ENCODE assay signal across 8 cellular contexts in genomic region chr2:74250189-74250631, GRCh38. TPM values are rescaled to one million over a fixed set of nuclear protein-coding genes. Genes with fewer than 3 reads are reported as not detected.
DNase-seq lines count a peak whose midpoint lies in the region; ATAC-seq and TF ChIP-seq lines count a peak whose summit lies in the region.

No MANE protein-coding gene starts in this region.

- intact Hi-C loops in PC-9 (cut with micrococcal nuclease; ENCODE audit: unreplicated experiment) = loop anchor here (5.0 kb wide), 1 partner anchor 337 kb away; no protein-coding TSS in a partner anchor
- intact Hi-C loops in activated T-helper 1 cell treated with anti-CD3 and anti-CD28 coated beads, Interleukin-12 subunit alpha, Interleukin-12 subunit beta, Interleukin-2, Interleukin-4 antibody, amounts not matched to agents 30 ng/mL and 10 ng/mL and 1 ng/mL, durations not matched to agents 14 hours and 24 hours and 36 hours (cut with micrococcal nuclease) = loop anchor here (1.0 to 2.0 kb wide), 5 partner anchors 85 to 337 kb away; no protein-coding TSS in a partner anchor
- intact Hi-C loops in prostate gland (cut with DNase I) = loop anchor here (10.0 kb wide), 1 partner anchor 105 kb away; the partner anchor contains the start of gene BOLA3

- no TSS peak for BruUV-seq in PC-9 (replicated peaks; lab: Mats Ljungman, UMichigan)

- no peaks in the 10 kb centered on the region for H3K9me3 ChIP-seq in PC-9 (ENCODE audit: insufficient read depth, low read depth)
- no peaks in the 10 kb centered on the region for H3K9me3 ChIP-seq in prostate gland

- peak; percentile 40 for DNase-seq in CD1c-positive myeloid dendritic cell (ENCODE audit: extremely low spot score)
- peak; percentile 79 for DNase-seq in GM23338 (ENCODE audit: low spot score)
- no peak for DNase-seq in PC-9
- peak; percentile 23 for DNase-seq in activated T-helper 1 cell treated with anti-CD3 and anti-CD28 coated beads, Interleukin-12 subunit alpha, Interleukin-12 subunit beta, Interleukin-2, Interleukin-4 antibody, amounts not matched to agents 30 ng/mL and 10 ng/mL and 1 ng/mL, durations not matched to agents 14 hours and 24 hours and 36 hours (ENCODE audit: low spot score)
- peak; percentile 6 for DNase-seq in foreskin melanocyte
- DNase-seq in prostate gland (ENCODE audit: low spot score) = peak; percentile 20

- H3K4me3 ChIP-seq in GM23338 = no peak overlapping the region
- H3K4me3 ChIP-seq in PC-9 = no peak overlapping the region
- no peak overlapping the region for H3K4me3 ChIP-seq in prostate gland

- no peaks in the 10 kb centered on the region for H3K36me3 ChIP-seq in GM23338 (ENCODE audit: insufficient read depth)
- H3K36me3 ChIP-seq in PC-9 (ENCODE audit: low read depth) = no peaks in the 10 kb centered on the region
- H3K36me3 ChIP-seq in prostate gland = no peaks in the 10 kb centered on the region

- H3K27me3 ChIP-seq in GM23338 (ENCODE audit: insufficient read depth) (no peaks in the 10 kb centered on the region), PC-9 (ENCODE audit: insufficient read depth, low read depth) (no peaks in the 10 kb centered on the region), prostate gland (replicated peaks; ENCODE audit: insufficient read depth) (no peaks in the 10 kb centered on the region)

- H3F3A ChIP-seq in GM23338 (replicated peaks; ENCODE audit: low read depth) (no peaks in the 10 kb centered on the region), PC-9 (ENCODE audit: insufficient read depth, low read depth) (no peaks in the 10 kb centered on the region)

- H3K4me1 Mint-ChIP-seq in GM23338 = no peaks in the 10 kb centered on the region
- H3K4me1 Mint-ChIP-seq in activated T-helper 1 cell treated with anti-CD3 and anti-CD28 coated beads, Interleukin-12 subunit alpha, Interleukin-12 subunit beta, Interleukin-2, Interleukin-4 antibody, amounts not matched to agents 30 ng/mL and 10 ng/mL and 1 ng/mL, durations not matched to agents 14 hours and 24 hours and 36 hours (ENCODE audit: low read depth) = no peaks in the 10 kb centered on the region

- H3K4me1 ChIP-seq in GM23338 (ENCODE audit: insufficient read depth) (no peaks in the 10 kb centered on the region), PC-9 (replicated peaks; ENCODE audit: insufficient read depth) (no peaks in the 10 kb centered on the region), prostate gland (replicated peaks) (no peaks in the 10 kb centered on the region)

- H3K27ac ChIP-seq in GM23338 (ENCODE audit: low read depth) = no peak overlapping the region
- H3K27ac ChIP-seq in PC-9 = no peak overlapping the region
- H3K27ac ChIP-seq in prostate gland = no peak overlapping the region

- H4K20me1 ChIP-seq in GM23338 (replicated peaks; ENCODE audit: insufficient read depth) (no peaks in the 10 kb centered on the region), PC-9 (ENCODE audit: insufficient read depth) (no peaks in the 10 kb centered on the region)

- H3K27me3 Mint-ChIP-seq in GM23338 (ENCODE audit: insufficient read depth, low read depth, poor library complexity) = peaks cover 17% of the 10 kb centered on the region
- peaks cover 7% of the 10 kb centered on the region for H3K27me3 Mint-ChIP-seq in activated T-helper 1 cell treated with anti-CD3 and anti-CD28 coated beads, Interleukin-12 subunit alpha, Interleukin-12 subunit beta, Interleukin-2, Interleukin-4 antibody, amounts not matched to agents 30 ng/mL and 10 ng/mL and 1 ng/mL, durations not matched to agents 14 hours and 24 hours and 36 hours (ENCODE audit: insufficient read depth)

- TF ChIP-seq CTCF in GM23338 (conservative IDR thresholded peaks at IDR 0.05; ENCODE audit: low read depth in 2 of 2) (peak; percentile 86 to 89), PC-9 (conservative IDR thresholded peaks at IDR 0.05) (peak; percentile 90), prostate gland (IDR thresholded peaks at IDR 0.05) (peak; percentile 57 to 74 (median 70))

- no peaks in the 10 kb centered on the region for H3K9me3 Mint-ChIP-seq in GM23338
- H3K9me3 Mint-ChIP-seq in activated T-helper 1 cell treated with anti-CD3 and anti-CD28 coated beads, Interleukin-12 subunit alpha, Interleukin-12 subunit beta, Interleukin-2, Interleukin-4 antibody, amounts not matched to agents 30 ng/mL and 10 ng/mL and 1 ng/mL, durations not matched to agents 14 hours and 24 hours and 36 hours = no peaks in the 10 kb centered on the region

- 32% methylated on average over 10 of the region's 10 CpGs for WGBS in prostate gland

- no peak overlapping the region for H3K4me2 ChIP-seq in GM23338
- no peak overlapping the region for H3K4me2 ChIP-seq in PC-9

- H2AFZ ChIP-seq in GM23338 (no peak overlapping the region; the same call in 1 of the 2 replicates), PC-9 (no peak overlapping the region)

- H3K27ac Mint-ChIP-seq in GM23338 = no peak overlapping the region
- no peak overlapping the region for H3K27ac Mint-ChIP-seq in activated T-helper 1 cell treated with anti-CD3 and anti-CD28 coated beads, Interleukin-12 subunit alpha, Interleukin-12 subunit beta, Interleukin-2, Interleukin-4 antibody, amounts not matched to agents 30 ng/mL and 10 ng/mL and 1 ng/mL, durations not matched to agents 14 hours and 24 hours and 36 hours

- H3K36me3 Mint-ChIP-seq in GM23338 (ENCODE audit: low read depth) = no peaks in the 10 kb centered on the region
- H3K36me3 Mint-ChIP-seq in activated T-helper 1 cell treated with anti-CD3 and anti-CD28 coated beads, Interleukin-12 subunit alpha, Interleukin-12 subunit beta, Interleukin-2, Interleukin-4 antibody, amounts not matched to agents 30 ng/mL and 10 ng/mL and 1 ng/mL, durations not matched to agents 14 hours and 24 hours and 36 hours (ENCODE audit: low read depth) = no peaks in the 10 kb centered on the region

- POLR2A ChIA-PET in PC-9 (lab: Charles Lee; ENCODE audit: unreplicated experiment) = interaction anchor here (0.6 kb wide), 1 partner anchor 22 kb away, joined by 4 read pairs; no protein-coding TSS in a partner anchor

- CTCF ChIA-PET in PC-9 (lab: Charles Lee) = interaction anchor here (0.5 to 1.5 kb wide), 5 partner anchors 17 to 282 kb away, joined by 3 to 6 read pairs (median 4); no protein-coding TSS in a partner anchor

- H3K79me2 ChIP-seq in GM23338 (replicated peaks; ENCODE audit: insufficient read depth) (no peaks in the 10 kb centered on the region), PC-9 (ENCODE audit: low read depth) (no peaks in the 10 kb centered on the region)

- TF ChIP-seq POLR2A in prostate gland (IDR thresholded peaks at IDR 0.05) = no peak

- ATAC-seq in GM23338 (peak; percentile 91), GM21423 (IDR thresholded peaks at IDR 0.05; ENCODE audit: unreplicated experiment) (no peak), GM19467 (IDR thresholded peaks at IDR 0.05; ENCODE audit: unreplicated experiment) (no peak)

- H3K4me3 Mint-ChIP-seq in GM23338 = no peak overlapping the region
- H3K4me3 Mint-ChIP-seq in activated T-helper 1 cell treated with anti-CD3 and anti-CD28 coated beads, Interleukin-12 subunit alpha, Interleukin-12 subunit beta, Interleukin-2, Interleukin-4 antibody, amounts not matched to agents 30 ng/mL and 10 ng/mL and 1 ng/mL, durations not matched to agents 14 hours and 24 hours and 36 hours = no peak overlapping the region

- H3K9me2 ChIP-seq in GM23338 (ENCODE audit: insufficient read depth) = no peaks in the 10 kb centered on the region; the same call in 1 of the 2 replicates
- H3K9me2 ChIP-seq in PC-9 (ENCODE audit: insufficient read depth) = no peaks in the 10 kb centered on the region

TF ChIP-seq in GM23338, 12 proteins besides CTCF, POLR2A, EP300 and RAD21 (continues in another document):
- TF ChIP-seq STAT1 (IDR thresholded peaks at IDR 0.05; ENCODE audit: unreplicated experiment) (no peak), NANOG (IDR thresholded peaks at IDR 0.05; ENCODE audit: borderline replicate concordance) (no peak)

RNA-seq across cellular contexts. Expression of gene MTHFD2, which starts 51.8 kb away (rescaled TPM):
- 281 and 321 TPM in 2 replicates for total RNA-seq in GM23338 (2014; rRNA removed; shearing (Covaris generic))
- polyA plus RNA-seq in GM23338 (2016; fragmentation: Nextera tagmentation; extraction: Ambion mirVana) = 279 and 305 TPM in 2 replicates
- total RNA-seq in PC-9 (2021) (192 and 197 TPM in 2 replicates), prostate gland (10 to 100 TPM; 16.9 to 25.6 TPM)
- 437 and 457 TPM in 2 replicates for total RNA-seq in activated T-helper 1 cell treated with anti-CD3 and anti-CD28 coated beads, Interleukin-12 subunit alpha, Interleukin-12 subunit beta, Interleukin-2, Interleukin-4 antibody, amounts not matched to agents 30 ng/mL and 10 ng/mL and 1 ng/mL, durations not matched to agents 14 hours and 24 hours and 36 hours

Comparison
In these comparisons a context has a peak if more than half of its experiments do, and no peak if none do; other contexts are left out.
1. DNase-seq: peak in CD1c-positive myeloid dendritic cell (single experiment), GM23338 (single experiment), activated T-helper 1 cell treated with anti-CD3 and anti-CD28 coated beads, Interleukin-12 subunit alpha, Interleukin-12 subunit beta, Interleukin-2, Interleukin-4 antibody, amounts not matched to agents 30 ng/mL and 10 ng/mL and 1 ng/mL, durations not matched to agents 14 hours and 24 hours and 36 hours (single experiment), foreskin melanocyte (single experiment) and prostate gland (single experiment); none in PC-9 (0 of 2).
2. Peak in every context shown above with its lines, with median percentiles within 50 percentile points of each other: CTCF ChIP-seq.